8 cellular contexts compared by ENCODE assay signal in genomic region chr4:76948441-76949292, GRCh38. TPM values are rescaled to one million over a fixed set of nuclear protein-coding genes. Genes with fewer than 3 reads are reported as not detected.
A peak's percentile ranks its signal among the peaks of the same experiment; 100 is the strongest.
DNase-seq lines count a peak whose midpoint lies in the region; ATAC-seq, FAIRE-seq and TF ChIP-seq lines count a peak whose summit lies in the region.

No MANE protein-coding gene starts in this region.

- peak; percentile 67 for ATAC-seq in K562

- CTCF ChIA-PET in K562 (lab: Yijun Ruan, JAX; ENCODE audit: low intra/inter-chr PET ratio) = no interaction called here

- H3K9me1 ChIP-seq in K562 (ENCODE audit: control insufficient read depth, insufficient read depth, low read length) = no peaks in the 10 kb centered on the region

- H3K79me2 ChIP-seq in K562 (ENCODE audit: control insufficient read depth, insufficient read depth, low read length) = peaks cover 97% of the 10 kb centered on the region

- peak overlapping the region; percentile 93 for H3K4me2 ChIP-seq in K562 (ENCODE audit: insufficient read depth, low read length)

- FAIRE-seq in K562 (lab: Jason Lieb, UNC) = peak; percentile 77

- H2AFZ ChIP-seq in K562 (ENCODE audit: low read depth, low read length) = peak overlapping the region; percentile 95

- H3K9ac ChIP-seq in K562 (ENCODE audit: insufficient read depth in 1 of 2, low read depth in 2 of 2, low read length in 2 of 2) (peak overlapping the region; percentile 82 to 98), iPS-18a (ENCODE audit: low read length) (peak overlapping the region; percentile 77)

- TF ChIP-seq RAD21 in K562 (CRISPR knock-in tag; conservative IDR thresholded peaks at IDR 0.05 in 1 of 2, IDR thresholded peaks at IDR 0.05 in 1 of 2) = no peak

- H3K27me3 ChIP-seq in K562 (ENCODE audit: control insufficient read depth in 2 of 2, insufficient read depth in 2 of 2, low read length in 2 of 2) (no peaks in the 10 kb centered on the region), iPS-18a (ENCODE audit: control insufficient read depth, insufficient read depth, low read length) (peaks cover 26% of the 10 kb centered on the region)

- H3K36me3 ChIP-seq in K562 (ENCODE audit: control insufficient read depth, insufficient read depth, low read length) (peaks cover 29% of the 10 kb centered on the region), iPS-18a (ENCODE audit: control insufficient read depth, low read depth, low read length) (no peaks in the 10 kb centered on the region)

- H3K4me3 ChIP-seq in GM12864 (ENCODE audit: low read depth, low read length) (peak overlapping the region; percentile 96), HFF-Myc (replicated peaks; ENCODE audit: low read depth, low read length) (peak overlapping the region; percentile 93), NB4 (ENCODE audit: low read depth, low read length) (no peak overlapping the region), K562 (peak overlapping the region; percentile 80), iPS-18a (ENCODE audit: low read length) (peak overlapping the region; percentile 73), skin epidermis (peak overlapping the region; percentile 51 to 93 (median 71))

- H3K9me3 ChIP-seq in K562 (replicated peaks; ENCODE audit: control insufficient read depth, insufficient read depth, low read depth, low read length) (no peaks in the 10 kb centered on the region), iPS-18a (ENCODE audit: control insufficient read depth, low read depth, low read length) (no peaks in the 10 kb centered on the region)

- TF ChIP-seq POLR2A in NB4 (IDR thresholded peaks at IDR 0.05; ENCODE audit: extremely low read depth, insufficient read length) = no peak
- TF ChIP-seq POLR2A in K562 (conservative IDR thresholded peaks at IDR 0.05) = peak; percentile 72

- H3K4me1 ChIP-seq in K562 (replicated peaks in 1 of 2; ENCODE audit: control insufficient read depth in 2 of 2, insufficient read depth in 2 of 2, low read length in 2 of 2) = peaks cover 39 to 54% of the 10 kb centered on the region in 2 experiments
- peaks cover 22% of the 10 kb centered on the region for H3K4me1 ChIP-seq in iPS-18a (ENCODE audit: control insufficient read depth, low read depth, low read length)

- intact Hi-C loops in K562 (cut with micrococcal nuclease) = loop anchor here (1.0 to 5.0 kb wide), 3 partner anchors 34 to 254 kb away; partner anchors contain the start of gene CCNG2

- H4K20me1 ChIP-seq in K562 (replicated peaks; ENCODE audit: control insufficient read depth, insufficient read depth, low read length) = 0 out of 2 replicates have a peak, but pooled peaks cover 18% of the 10 kb centered on the region

- WGBS in K562 (ENCODE audit: insufficient coverage, low coverage, missing lambda C conversion rate) = under 1% methylated on average over 48 of the region's 63 CpGs

- TF ChIP-seq CTCF in GM12864 (IDR thresholded peaks at IDR 0.05; ENCODE audit: low read depth, low read length, missing control alignments) = no peak
- no peak for TF ChIP-seq CTCF in HFF-Myc (IDR thresholded peaks at IDR 0.05; ENCODE audit: low read depth, low read length, missing control alignments)
- no peak for TF ChIP-seq CTCF in NB4 (IDR thresholded peaks at IDR 0.05; ENCODE audit: low read depth, low read length)
- TF ChIP-seq CTCF in K562 (IDR thresholded peaks at IDR 0.05 in 2 of 3, conservative IDR thresholded peaks at IDR 0.05 in 1 of 3; ENCODE audit: insufficient read depth in 2 of 3, low read depth in 1 of 3, low read length in 3 of 3) = no peak

- no peak for TF ChIP-seq EP300 in K562 (IDR thresholded peaks at IDR 0.05; ENCODE audit: low read length)

- in situ Hi-C loops in K562 (cut with MboI) = no loop called here

- peak; percentile 56 for DNase-seq in GM12864 (ENCODE audit: low read depth)
- DNase-seq in HFF-Myc (ENCODE audit: extremely low read depth, low read depth) = no peak
- peak; percentile 19 for DNase-seq in NB4 (ENCODE audit: low read depth)
- DNase-seq in UCSD-AML1 (lab: John Stamatoyannopoulos, UW; ENCODE audit: unreplicated experiment) = peak; percentile 77
- DNase-seq in K562 (ENCODE audit: extremely low read depth in 1 of 4, low spot score in 3 of 4) = peak; percentile 78 to 93 (median 86)
- DNase-seq in NCI-H345 treated with DMSO at 0.1 percent for 48 hours (lab: John Stamatoyannopoulos, UW; ENCODE audit: unreplicated experiment) = no peak

- POLR2A ChIA-PET in K562 (lab: Yijun Ruan, JAX) = interaction anchor here (0.6 to 1.2 kb wide), 3 partner anchors 18 to 275 kb away, joined by 3 to 4 read pairs (median 3); no protein-coding TSS in a partner anchor

- TSS peak; percentile 51 for BruUV-seq in K562 (replicated peaks; lab: Mats Ljungman, UMichigan)

- peak overlapping the region; percentile 82 for H3K27ac ChIP-seq in K562 (ENCODE audit: extremely low read depth, low read depth, low read length)
- H3K27ac ChIP-seq in iPS-18a (ENCODE audit: low read length) = no peak overlapping the region
- peak overlapping the region in 20 of 21 experiments; percentile 70 to 94 (median 82) for H3K27ac ChIP-seq in skin epidermis

TF ChIP-seq in K562, 482 proteins besides CTCF, POLR2A, EP300 and RAD21 (continues in another document):
- TF ChIP-seq ZNF3 (CRISPR knock-in tag; IDR thresholded peaks at IDR 0.05) (no peak), RHOXF2B (CRISPR knock-in tag; conservative IDR thresholded peaks at IDR 0.05) (no peak), HNRNPL (IDR thresholded peaks at IDR 0.05; ENCODE audit: low read depth, low read length) (no peak), USF2 (CRISPR knock-in tag; IDR thresholded peaks at IDR 0.05) (peak; percentile 51; the same call in 1 of the 2 replicates), CREB3L1 (IDR thresholded peaks at IDR 0.05; ENCODE audit: borderline replicate concordance, low read depth) (peak; percentile 64; the same call in 1 of the 2 replicates), PHB (CRISPR knock-in tag; IDR thresholded peaks at IDR 0.05) (no peak), ZNF431 (CRISPR knock-in tag; IDR thresholded peaks at IDR 0.05) (peak; percentile 77), RBFOX2 (IDR thresholded peaks at IDR 0.05; ENCODE audit: low read depth, low read length) (peak; percentile 81), LARP7 (IDR thresholded peaks at IDR 0.05) (0 out of 2 replicates have a peak, but pooled peaks have one; percentile 9), ZSCAN32 (CRISPR knock-in tag; IDR thresholded peaks at IDR 0.05) (no peak)

RNA-seq across cellular contexts. Expression of gene SEPTIN11, which starts 0.9 kb away (rescaled TPM):
- 42.7 and 99.7 TPM in 2 replicates for total RNA-seq in K562 (2011; cell fraction: chromatin; rRNA removed; ENCODE audit: low replicate concordance)
- total RNA-seq in K562 (2011; cell fraction: nucleolus; rRNA removed) = 22.2 and 30.0 TPM in 2 replicates
- 60.0 and 109 TPM in 2 replicates for total RNA-seq in K562 (2011; cell fraction: nucleoplasm; rRNA removed)
- total RNA-seq in K562 (2014; rRNA removed) (54.2 and 117 TPM in 2 replicates), K562 (2014; rRNA removed; fragmentation: Illumina TruSeq; extraction: Trizol) (84.3 and 96.8 TPM in 2 replicates), K562 (2015; rRNA removed; fragmentation: Illumina TruSeq; extraction: Trizol) (133 and 142 TPM in 2 replicates), K562 (2021) (85.0 and 85.4 TPM in 2 replicates)
- polyA plus RNA-seq in K562 (2011; rRNA removed) (69.0 and 101 TPM in 2 replicates), K562 (2014; fragmentation: Illumina TruSeq; extraction: Trizol) (77.3 and 87.1 TPM in 2 replicates), K562 (2014; fragmentation: Nextera tagmentation; extraction: Ambion mirVana) (10 to 100 TPM; 25.7 to 26.7 TPM), K562 (2014; rRNA removed) (49.0 and 56.4 TPM in 2 replicates)
- 19.8 and 34.9 TPM in 2 replicates for polyA plus RNA-seq in K562 (2011; cell fraction: cytosol; rRNA removed)
- polyA plus RNA-seq in K562 (2011; cell fraction: nucleus; rRNA removed) = 21.2 and 22.8 TPM in 2 replicates
- polyA plus RNA-seq in K562 (2012) = 43.6 and 50.3 TPM in 2 replicates
- 165 and 173 TPM in 2 replicates for polyA minus RNA-seq in K562 (2011; rRNA and poly(A)+ RNA removed)
- polyA minus RNA-seq in K562 (2011; cell fraction: cytosol; rRNA and poly(A)+ RNA removed) = 53.9 and 64.8 TPM in 2 replicates
- 34.9 and 48.3 TPM in 2 replicates for polyA minus RNA-seq in K562 (2011; cell fraction: nucleus; rRNA and poly(A)+ RNA removed)

RNA-seq across cellular contexts. Expression of gene SOWAHB, which starts 50.7 kb away (rescaled TPM):
- total RNA-seq in K562 (2011; cell fraction: chromatin; rRNA removed; ENCODE audit: low replicate concordance) = not detected in 2 replicates
- not detected in 2 replicates for total RNA-seq in K562 (2011; cell fraction: nucleolus; rRNA removed)
- not detected in 2 replicates for total RNA-seq in K562 (2011; cell fraction: nucleoplasm; rRNA removed)
- total RNA-seq in K562 (2014; rRNA removed) (not detected in 2 replicates), K562 (2014; rRNA removed; fragmentation: Illumina TruSeq; extraction: Trizol) (not detected in 2 replicates), K562 (2015; rRNA removed; fragmentation: Illumina TruSeq; extraction: Trizol) (not detected in 2 replicates), K562 (2021) (not detected in 2 replicates)
- polyA plus RNA-seq in K562 (2011; rRNA removed) (not detected in 2 replicates), K562 (2014; fragmentation: Illumina TruSeq; extraction: Trizol) (not detected in 2 replicates), K562 (2014; fragmentation: Nextera tagmentation; extraction: Ambion mirVana) (not detected), K562 (2014; rRNA removed) (not detected in 2 replicates)
- not detected in 2 replicates for polyA plus RNA-seq in K562 (2011; cell fraction: cytosol; rRNA removed)
- polyA plus RNA-seq in K562 (2011; cell fraction: nucleus; rRNA removed) = not detected in 2 replicates
- not detected in 2 replicates for polyA plus RNA-seq in K562 (2012)
- polyA minus RNA-seq in K562 (2011; rRNA and poly(A)+ RNA removed) = not detected in 2 replicates
- polyA minus RNA-seq in K562 (2011; cell fraction: cytosol; rRNA and poly(A)+ RNA removed) = not detected in 2 replicates
- polyA minus RNA-seq in K562 (2011; cell fraction: nucleus; rRNA and poly(A)+ RNA removed) = not detected in 2 replicates

Comparison
In these comparisons a context has a peak if more than half of its experiments do, and no peak if none do; other contexts are left out.
1. DNase-seq: peak in GM12864 (single experiment), NB4 (single experiment), UCSD-AML1 (single experiment) and K562 (4 of 4); none in HFF-Myc (single experiment) and NCI-H345 treated with DMSO at 0.1 percent for 48 hours (single experiment).